ENCODE assay signal across 10 cellular contexts in genomic region chr7:25849361-25850184, GRCh38.
A peak's percentile ranks its signal among the peaks of the same experiment; 100 is the strongest.
DNase-seq lines count a peak whose midpoint lies in the region; TF ChIP-seq lines count a peak whose summit lies in the region.
"Had no signal": no experiment of that assay in that cellular context is flagged by ENCODE, and none has a peak within 500 bp of the region (broad histone marks: within the 10 kb centered on the region; RNA-seq: fewer than 3 reads in every experiment).

No MANE protein-coding gene starts in this region.

- H3K4me3 ChIP-seq in kidney epithelial cell (ENCODE audit: low read depth, low read length) (no peak overlapping the region), smooth muscle cell (peak overlapping the region; percentile 2), H7 (ENCODE audit: insufficient read depth, low read depth, low read length) (no peak overlapping the region)

- peaks cover 20% of the 10 kb centered on the region for H3K27me3 Mint-ChIP-seq in brain

- no peaks in the 10 kb centered on the region for H3K9me3 Mint-ChIP-seq in brain
- H3K9me3 Mint-ChIP-seq: activated B cell treated with CpG ODN at 0.5 μM for 24 hours; stimulated activated naive B cell treated with anti-CD40 and anti-IgM and Interleukin-4, amounts not matched to agents 10 μg/mL and 1 μg/mL and 100 μg/mL, for 72 hours had no signal

- 18% methylated on average over 13 of the region's 13 CpGs for WGBS in smooth muscle cell (ENCODE audit: low lambda C conversion rate)

- peaks cover 20% of the 10 kb centered on the region for H3F3A ChIP-seq in smooth muscle cell (ENCODE audit: low read depth)

- no peaks in the 10 kb centered on the region for H3K36me3 Mint-ChIP-seq in brain

- no peak for TF ChIP-seq CTCF in brain (conservative IDR thresholded peaks at IDR 0.05)
- no peak for TF ChIP-seq CTCF in kidney epithelial cell (IDR thresholded peaks at IDR 0.05; ENCODE audit: insufficient read depth, low read length, poor library complexity, severe bottlenecking)
- TF ChIP-seq CTCF in smooth muscle cell (IDR thresholded peaks at IDR 0.05; ENCODE audit: borderline replicate concordance, insufficient read depth, poor library complexity, severe bottlenecking) = no peak

- peaks cover 46% of the 10 kb centered on the region for H3K4me1 ChIP-seq in smooth muscle cell (ENCODE audit: low read depth)

- no peaks in the 10 kb centered on the region for H3K27me3 ChIP-seq in kidney epithelial cell (ENCODE audit: control insufficient read depth, insufficient read depth, low read length)
- H3K27me3 ChIP-seq in smooth muscle cell (ENCODE audit: low read depth) = no peaks in the 10 kb centered on the region
- peaks cover 28% of the 10 kb centered on the region for H3K27me3 ChIP-seq in H7 (ENCODE audit: control insufficient read depth, insufficient read depth, low read length)

- H3K4me1 Mint-ChIP-seq in brain = peaks cover 72% of the 10 kb centered on the region

- H3K36me3 ChIP-seq in kidney epithelial cell (ENCODE audit: control insufficient read depth, insufficient read depth, low read length) (no peaks in the 10 kb centered on the region), smooth muscle cell (ENCODE audit: low read depth) (no peaks in the 10 kb centered on the region), H7 (replicated peaks; ENCODE audit: control insufficient read depth, insufficient read depth, low read length) (no peaks in the 10 kb centered on the region)

- DNase-seq in HCEC 1CT (peak; percentile 91), kidney epithelial cell (ENCODE audit: low read depth) (peak; percentile 87), smooth muscle cell (lab: John Stamatoyannopoulos, UW; ENCODE audit: unreplicated experiment) (peak; percentile 19), middle frontal gyrus (ENCODE audit: extremely low spot score, low spot score) (no peak), NCI-H2081 treated with DMSO at 0.1 percent for 48 hours (lab: John Stamatoyannopoulos, UW) (no peak), H7 (no peak)
- no peak for DNase-seq in activated CD4-positive, CD25-positive, alpha-beta regulatory T cell treated with anti-CD3 and anti-CD28 coated beads, Interleukin-2, amount 50 U/mL, for 72 hours
- DNase-seq: activated B cell treated with CpG ODN at 0.5 μM for 24 hours; stimulated activated naive B cell treated with anti-CD40 and anti-IgM and Interleukin-4, amounts not matched to agents 10 μg/mL and 1 μg/mL and 100 μg/mL, for 72 hours had no signal

- peak overlapping the region; percentile 97 for H3K27ac ChIP-seq in smooth muscle cell (ENCODE audit: low read depth)

- peak overlapping the region; percentile 11 to 94 (median 92) for H3K27ac Mint-ChIP-seq in brain
- H3K27ac Mint-ChIP-seq: activated B cell treated with CpG ODN at 0.5 μM for 24 hours; stimulated activated naive B cell treated with anti-CD40 and anti-IgM and Interleukin-4, amounts not matched to agents 10 μg/mL and 1 μg/mL and 100 μg/mL, for 72 hours had no signal

- H3K4me2 ChIP-seq in smooth muscle cell = peak overlapping the region; percentile 72

- no peaks in the 10 kb centered on the region for H3K9me3 ChIP-seq in smooth muscle cell (replicated peaks; ENCODE audit: low read depth)

- H3K79me2 ChIP-seq in smooth muscle cell (ENCODE audit: low read depth) = no peaks in the 10 kb centered on the region

- H3K9ac ChIP-seq in smooth muscle cell (ENCODE audit: low read depth) = peak overlapping the region; percentile 81

- peak overlapping the region in 3 of 5 experiments; percentile 45 to 59 (median 56) for H3K4me3 Mint-ChIP-seq in brain
- H3K4me3 Mint-ChIP-seq: activated B cell treated with CpG ODN at 0.5 μM for 24 hours; stimulated activated naive B cell treated with anti-CD40 and anti-IgM and Interleukin-4, amounts not matched to agents 10 μg/mL and 1 μg/mL and 100 μg/mL, for 72 hours had no signal

- H4K20me1 ChIP-seq in smooth muscle cell (ENCODE audit: low read depth) = no peaks in the 10 kb centered on the region

- H2AFZ ChIP-seq in smooth muscle cell (ENCODE audit: low read depth) = no peak overlapping the region

Comparison
In these comparisons a context has a peak if more than half of its experiments do, and no peak if none do; other contexts are left out.
1. DNase-seq: peak in HCEC 1CT (single experiment), kidney epithelial cell (single experiment) and smooth muscle cell (single experiment); none in middle frontal gyrus (single experiment), NCI-H2081 treated with DMSO at 0.1 percent for 48 hours (single experiment), activated CD4-positive, CD25-positive, alpha-beta regulatory T cell treated with anti-CD3 and anti-CD28 coated beads, Interleukin-2, amount 50 U/mL, for 72 hours (single experiment) and H7 (single experiment).